1 cellular context compared by ENCODE assay signal in genomic region chr21:44455524-44456206, GRCh38.
TF ChIP-seq lines count a peak whose summit lies in the region.

No MANE protein-coding gene starts in this region.

TF ChIP-seq in A549, 52 proteins besides CTCF, POLR2A, EP300 and RAD21 (continued from another document):
- TF ChIP-seq, protein P1, sequence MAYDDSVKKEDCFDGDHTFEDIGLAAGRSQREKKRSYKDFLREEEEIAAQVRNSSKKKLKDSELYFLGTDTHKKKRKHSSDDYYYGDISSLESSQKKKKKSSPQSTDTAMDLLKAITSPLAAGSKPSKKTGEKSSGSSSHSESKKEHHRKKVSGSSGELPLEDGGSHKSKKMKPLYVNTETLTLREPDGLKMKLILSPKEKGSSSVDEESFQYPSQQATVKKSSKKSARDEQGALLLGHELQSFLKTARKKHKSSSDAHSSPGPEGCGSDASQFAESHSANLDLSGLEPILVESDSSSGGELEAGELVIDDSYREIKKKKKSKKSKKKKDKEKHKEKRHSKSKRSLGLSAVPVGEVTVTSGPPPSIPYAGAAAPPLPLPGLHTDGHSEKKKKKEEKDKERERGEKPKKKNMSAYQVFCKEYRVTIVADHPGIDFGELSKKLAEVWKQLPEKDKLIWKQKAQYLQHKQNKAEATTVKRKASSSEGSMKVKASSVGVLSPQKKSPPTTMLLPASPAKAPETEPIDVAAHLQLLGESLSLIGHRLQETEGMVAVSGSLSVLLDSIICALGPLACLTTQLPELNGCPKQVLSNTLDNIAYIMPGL (CRISPR knock-in tag; IDR thresholded peaks at IDR 0.05; ENCODE audit: borderline replicate concordance) = no peak
- no peak for TF ChIP-seq MAZ (IDR thresholded peaks at IDR 0.05; ENCODE audit: borderline replicate concordance, low read depth, low read length)
